8 cellular contexts compared by ENCODE assay signal in the genomic region with DNA sequence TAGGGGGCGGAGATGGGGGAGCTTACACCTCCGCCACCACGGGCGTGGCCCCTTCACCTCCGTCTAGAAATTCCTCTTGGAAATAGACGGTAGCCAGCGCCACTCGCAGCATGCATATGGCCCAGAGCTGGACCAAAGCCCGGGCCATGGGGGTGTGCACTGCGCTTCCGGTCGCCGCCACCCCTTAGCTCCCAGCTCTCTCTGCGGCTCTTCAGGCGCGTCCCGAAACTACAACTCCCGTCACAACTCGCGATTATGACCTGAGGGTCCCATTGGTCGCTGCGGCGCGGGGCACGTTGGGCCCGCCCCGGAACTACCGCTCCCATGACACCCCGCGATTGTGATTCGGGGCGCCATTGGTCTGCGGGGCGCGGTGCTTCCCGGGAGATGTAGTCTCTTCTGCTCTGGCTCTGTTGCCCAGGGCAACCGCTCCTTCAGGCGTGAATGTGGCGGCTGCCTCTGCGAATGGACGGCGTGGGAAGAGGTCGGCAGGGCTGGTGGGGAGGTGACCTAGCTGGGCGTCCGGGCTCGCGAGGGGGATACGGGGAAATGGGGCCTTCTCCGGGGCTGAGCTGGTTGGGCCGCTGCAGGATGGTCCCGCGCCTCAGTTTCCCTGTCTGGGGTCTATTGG.
DNase-seq lines count a peak whose midpoint lies in the region; ATAC-seq lines count a peak whose summit lies in the region.

A gene (plus strand): TSS at position 413 of the 631 bp plus-strand sequence. CDS start 4,399 bp downstream, outside the sequence.
A gene with protein sequence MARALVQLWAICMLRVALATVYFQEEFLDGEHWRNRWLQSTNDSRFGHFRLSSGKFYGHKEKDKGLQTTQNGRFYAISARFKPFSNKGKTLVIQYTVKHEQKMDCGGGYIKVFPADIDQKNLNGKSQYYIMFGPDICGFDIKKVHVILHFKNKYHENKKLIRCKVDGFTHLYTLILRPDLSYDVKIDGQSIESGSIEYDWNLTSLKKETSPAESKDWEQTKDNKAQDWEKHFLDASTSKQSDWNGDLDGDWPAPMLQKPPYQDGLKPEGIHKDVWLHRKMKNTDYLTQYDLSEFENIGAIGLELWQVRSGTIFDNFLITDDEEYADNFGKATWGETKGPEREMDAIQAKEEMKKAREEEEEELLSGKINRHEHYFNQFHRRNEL (minus strand): TSS at position 186 of the 631 bp plus-strand sequence. CDS start 38 bp downstream, at position 148.

- ATAC-seq in GM19043 (IDR thresholded peaks at IDR 0.05; ENCODE audit: low read depth, unreplicated experiment) (peak; percentile 93), HG03354 (IDR thresholded peaks at IDR 0.05; ENCODE audit: poor library complexity, severe bottlenecking, unreplicated experiment) (peak; percentile 96)
- ATAC-seq in activated CD4-positive, CD25-positive, alpha-beta regulatory T cell treated with anti-CD3 and anti-CD28 coated beads, Interleukin-2, amount 50 U/mL, for 24 hours = peak; percentile 99

- DNase-seq in AG20443 (ENCODE audit: low spot score) (peak; percentile 97), NCI-H446 (lab: John Stamatoyannopoulos, UW) (peak; percentile 98 to 100), cerebellar nuclear complex (lab: John Stamatoyannopoulos, UW) (peak; percentile 91 to 93), islet precursor cell (peak; percentile 99)
- peak; percentile 93 for DNase-seq in stimulated activated CD4-positive, alpha-beta T cell treated with anti-CD3 and anti-CD28 coated beads, Interleukin-12 subunit alpha, Interleukin-12 subunit beta, amount 100 ng/mL, for 4 hours

Comparison
In these comparisons a context has a peak if more than half of its experiments do, and no peak if none do; other contexts are left out.
1. Peak in every context shown above with its lines: DNase-seq and ATAC-seq.